In the genomic region with DNA sequence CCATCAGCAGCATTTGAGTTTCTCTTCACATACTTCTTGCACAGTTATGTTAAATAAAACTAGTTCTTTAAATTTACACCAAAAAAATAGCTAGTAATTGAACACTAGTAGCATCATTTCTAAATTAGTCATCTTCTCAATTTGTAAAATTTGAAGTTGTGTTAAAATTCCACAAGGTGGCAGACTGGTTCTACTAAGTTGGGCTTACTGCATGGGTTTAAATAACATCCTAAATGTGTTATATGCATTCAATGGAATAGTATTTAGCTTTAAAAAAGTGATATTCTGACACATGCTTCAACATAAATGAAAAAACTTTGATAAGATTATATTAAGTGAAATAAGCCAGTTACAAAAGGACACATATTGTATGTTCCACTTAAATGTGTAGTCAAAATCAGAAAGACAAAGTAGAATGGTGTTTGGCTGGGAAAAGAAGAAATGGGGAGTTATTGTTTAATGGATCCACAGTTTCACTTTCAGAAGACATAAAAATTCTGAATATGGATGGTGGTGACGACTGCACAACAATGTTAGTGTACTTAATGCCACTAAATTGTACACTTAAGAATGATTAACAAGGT, we compare ENCODE assay signal across 8 cellular contexts. TPM values are rescaled to one million over a fixed set of nuclear protein-coding genes. Genes with fewer than 3 reads are reported as not detected.
A peak's percentile ranks its signal among the peaks of the same experiment; 100 is the strongest.
DNase-seq lines count a peak whose midpoint lies in the region; ATAC-seq, FAIRE-seq and TF ChIP-seq lines count a peak whose summit lies in the region.

No MANE protein-coding gene starts in this region.

- no TSS peak for BruUV-seq in K562 (replicated peaks; lab: Mats Ljungman, UMichigan)

- no peaks in the 10 kb centered on the region for H3K79me2 ChIP-seq in K562 (ENCODE audit: control insufficient read depth, insufficient read depth, low read length)

- TF ChIP-seq POLR2A in K562 (conservative IDR thresholded peaks at IDR 0.05), result no peak

- H3K27ac ChIP-seq in K562 (ENCODE audit: extremely low read depth, low read depth, low read length) (no peak overlapping the region), kidney (ENCODE audit: low read depth in 2 of 2, low read length in 2 of 2) (no peak overlapping the region)

- DNase-seq in BJ (ENCODE audit: low read depth), result peak; percentile 18
- DNase-seq in NCI-H2227 treated with DMSO at 0.1 percent for 48 hours (lab: John Stamatoyannopoulos, UW), result peak; percentile 32
- DNase-seq in K562 (ENCODE audit: extremely low read depth in 1 of 4, low spot score in 3 of 4), result peak; percentile 41 to 74 (median 52)
- DNase-seq in kidney, result no peak
- DNase-seq in urothelium cell line (ENCODE audit: low spot score), result peak; percentile 11
- no peak for DNase-seq in stimulated activated CD4-positive, alpha-beta T cell treated with anti-CD3 and anti-CD28 coated beads, Interleukin-4, amount 100 ng/mL, for 4 hours

- no peaks in the 10 kb centered on the region for H4K20me1 ChIP-seq in K562 (replicated peaks; ENCODE audit: control insufficient read depth, insufficient read depth, low read length)

- CTCF ChIA-PET in BJ (lab: Yijun Ruan, JAX) (interaction anchor here (0.8 to 4.8 kb wide), 17 partner anchors 10 to 592 kb away, joined by 3 to 67 read pairs (median 4); no protein-coding TSS in a partner anchor), K562 (lab: Yijun Ruan, JAX; ENCODE audit: low intra/inter-chr PET ratio) (interaction anchor here (0.9 to 4.6 kb wide), 4 partner anchors 189 to 713 kb away, joined by 5 to 74 read pairs (median 8); no protein-coding TSS in a partner anchor)

- no peak for TF ChIP-seq EP300 in K562 (IDR thresholded peaks at IDR 0.05; ENCODE audit: low read length)

- H3K4me2 ChIP-seq in K562 (ENCODE audit: insufficient read depth, low read length), result no peak overlapping the region

- peak; percentile 50 for ATAC-seq in GM21619 (IDR thresholded peaks at IDR 0.05; ENCODE audit: unreplicated experiment)
- peak; percentile 67 for ATAC-seq in K562
- no peak for ATAC-seq in HG03025 (IDR thresholded peaks at IDR 0.05; ENCODE audit: low FRiP score, unreplicated experiment)

- H3K9me3 ChIP-seq in K562 (replicated peaks; ENCODE audit: control insufficient read depth, insufficient read depth, low read depth, low read length) (no peaks in the 10 kb centered on the region), kidney (ENCODE audit: control insufficient read depth in 1 of 2, low read length in 2 of 2) (no peaks in the 10 kb centered on the region)

- H3K4me3 ChIP-seq in BJ (ENCODE audit: low read depth, low read length) (no peak overlapping the region), K562 (no peak overlapping the region), kidney (ENCODE audit: low read length in 2 of 2) (no peak overlapping the region)

- no peaks in the 10 kb centered on the region; a peak in 1 of 5 replicates for H3K4me1 ChIP-seq in K562 (replicated peaks in 1 of 2; ENCODE audit: control insufficient read depth in 2 of 2, insufficient read depth in 2 of 2, low read length in 2 of 2)
- no peaks in the 10 kb centered on the region for H3K4me1 ChIP-seq in kidney (ENCODE audit: control insufficient read depth in 1 of 2, insufficient read depth in 1 of 2, low read depth in 1 of 2, low read length in 2 of 2)

- no peaks in the 10 kb centered on the region for H3K27me3 ChIP-seq in BJ (ENCODE audit: control insufficient read depth, insufficient read depth, low read length)
- peaks cover 5 to 8% of the 10 kb centered on the region in 2 experiments; a peak in 3 of 5 replicates for H3K27me3 ChIP-seq in K562 (ENCODE audit: control insufficient read depth in 2 of 2, insufficient read depth in 2 of 2, low read length in 2 of 2)

- no peak overlapping the region for H2AFZ ChIP-seq in K562 (ENCODE audit: low read depth, low read length)

- intact Hi-C loops in K562 (cut with micrococcal nuclease), result loop anchor here (1.0 to 5.0 kb wide), 6 partner anchors 79 to 661 kb away; no protein-coding TSS in a partner anchor
- intact Hi-C loops in kidney (cut with DNase I), result loop anchor here (10.0 kb wide), 1 partner anchor 189 kb away; no protein-coding TSS in a partner anchor

- whole genome bisulfite sequencing in K562 (ENCODE audit: insufficient coverage, low coverage, missing lambda C conversion rate), result 0% methylated on average over 1 of the region's 1 CpG

- H3K36me3 ChIP-seq in BJ (ENCODE audit: control insufficient read depth, insufficient read depth, low read length) (no peaks in the 10 kb centered on the region), K562 (ENCODE audit: control insufficient read depth, insufficient read depth, low read length) (no peaks in the 10 kb centered on the region), kidney (ENCODE audit: control insufficient read depth in 1 of 2, insufficient read depth in 2 of 2, low read length in 2 of 2) (no peaks in the 10 kb centered on the region)

- no peak overlapping the region for H3K9ac ChIP-seq in K562 (ENCODE audit: insufficient read depth in 1 of 2, low read depth in 2 of 2, low read length in 2 of 2)
- H3K9ac ChIP-seq in kidney (ENCODE audit: low read length in 2 of 2), result no peak overlapping the region

- H3K9me1 ChIP-seq in K562 (ENCODE audit: control insufficient read depth, insufficient read depth, low read length), result no peaks in the 10 kb centered on the region

- TF ChIP-seq CTCF in BJ (IDR thresholded peaks at IDR 0.05; ENCODE audit: insufficient read depth, low read depth, low read length) (peak; percentile 41), K562 (IDR thresholded peaks at IDR 0.05 in 2 of 3, conservative IDR thresholded peaks at IDR 0.05 in 1 of 3; ENCODE audit: insufficient read depth in 2 of 3, low read depth in 1 of 3, low read length in 3 of 3) (peak; percentile 38 to 88 (median 57); a peak in 3 of 6 replicates), kidney (IDR thresholded peaks at IDR 0.05; ENCODE audit: borderline replicate concordance, extremely low read depth, insufficient read depth) (peak; percentile 59)

- peak; percentile 89 to 95 for TF ChIP-seq RAD21 in K562 (CRISPR knock-in tag; conservative IDR thresholded peaks at IDR 0.05 in 1 of 2, IDR thresholded peaks at IDR 0.05 in 1 of 2)

- POLR2A ChIA-PET in BJ (lab: Charles Lee), result interaction anchor here (0.6 to 1.0 kb wide), 2 partner anchors 198 to 596 kb away, joined by 3 read pairs; no protein-coding TSS in a partner anchor
- POLR2A ChIA-PET in K562 (lab: Yijun Ruan, JAX), result interaction anchor here (0.6 kb wide), 1 partner anchor 10 kb away, joined by 5 read pairs; no protein-coding TSS in a partner anchor

- in situ Hi-C loops in K562 (cut with MboI), result loop anchor here (10.0 kb wide), 1 partner anchor 659 kb away; no protein-coding TSS in a partner anchor

- FAIRE-seq in K562 (lab: Jason Lieb, UNC) (peak; percentile 52), kidney (lab: Jason Lieb, UNC) (peak; percentile 98), urothelium cell line (lab: Jason Lieb, UNC) (no peak)

RNA-seq across cellular contexts. Expression of a gene that starts 28.7 kb away (rescaled TPM):
- polyA plus RNA-seq in BJ (2011; rRNA removed) (21.9 and 30.6 TPM in 2 replicates), K562 (2011; rRNA removed) (121 and 127 TPM in 2 replicates), K562 (2014; fragmentation: Illumina TruSeq; extraction: Trizol) (60.8 and 67.7 TPM in 2 replicates), K562 (2014; fragmentation: Nextera tagmentation; extraction: Ambion mirVana) (10 to 100 TPM; 30.2 to 36.7 TPM), K562 (2014; rRNA removed) (130 and 142 TPM in 2 replicates), kidney (ENCODE audit: insufficient read depth, low read depth, low replicate concordance) (25.9 TPM)
- 18.6 and 19.0 TPM in 2 replicates for polyA minus RNA-seq in BJ (2011; rRNA and poly(A)+ RNA removed)
- 113 and 316 TPM in 2 replicates for total RNA-seq in K562 (2011; cell fraction: chromatin; rRNA removed; ENCODE audit: low replicate concordance)
- total RNA-seq in K562 (2011; cell fraction: nucleolus; rRNA removed), result 99.9 and 122 TPM in 2 replicates
- 188 and 269 TPM in 2 replicates for total RNA-seq in K562 (2011; cell fraction: nucleoplasm; rRNA removed)
- total RNA-seq in K562 (2014; rRNA removed) (61.1 and 63.8 TPM in 2 replicates), K562 (2014; rRNA removed; fragmentation: Illumina TruSeq; extraction: Trizol) (69.3 and 74.5 TPM in 2 replicates), K562 (2015; rRNA removed; fragmentation: Illumina TruSeq; extraction: Trizol) (55.9 and 56.2 TPM in 2 replicates), K562 (2021) (65.0 and 66.0 TPM in 2 replicates), kidney (42.4 TPM)
- polyA plus RNA-seq in K562 (2011; cell fraction: cytosol; rRNA removed), result 16.1 and 37.4 TPM in 2 replicates
- 313 and 349 TPM in 2 replicates for polyA plus RNA-seq in K562 (2011; cell fraction: nucleus; rRNA removed)
- 55.8 and 60.0 TPM in 2 replicates for polyA plus RNA-seq in K562 (2012)
- 58.1 and 85.0 TPM in 2 replicates for polyA minus RNA-seq in K562 (2011; rRNA and poly(A)+ RNA removed)
- 22.3 and 29.2 TPM in 2 replicates for polyA minus RNA-seq in K562 (2011; cell fraction: cytosol; rRNA and poly(A)+ RNA removed)
- 128 and 197 TPM in 2 replicates for polyA minus RNA-seq in K562 (2011; cell fraction: nucleus; rRNA and poly(A)+ RNA removed)

RNA-seq across cellular contexts. Expression of a gene that starts 33.1 kb away (rescaled TPM):
- polyA plus RNA-seq in BJ (2011; rRNA removed), result 99.2 and 116 TPM in 2 replicates
- polyA minus RNA-seq in BJ (2011; rRNA and poly(A)+ RNA removed), result 49.6 and 71.9 TPM in 2 replicates
- 16.4 and 23.0 TPM in 2 replicates for total RNA-seq in K562 (2011; cell fraction: chromatin; rRNA removed; ENCODE audit: low replicate concordance)
- total RNA-seq in K562 (2011; cell fraction: nucleolus; rRNA removed), result 16.7 and 19.2 TPM in 2 replicates
- total RNA-seq in K562 (2011; cell fraction: nucleoplasm; rRNA removed), result 18.1 and 19.9 TPM in 2 replicates
- total RNA-seq in K562 (2014; rRNA removed), result 17.4 and 21.1 TPM in 2 replicates
- 19.9 and 20.9 TPM in 2 replicates for total RNA-seq in K562 (2014; rRNA removed; fragmentation: Illumina TruSeq; extraction: Trizol)
- total RNA-seq in K562 (2015; rRNA removed; fragmentation: Illumina TruSeq; extraction: Trizol), result 19.0 and 20.6 TPM in 2 replicates
- 13.2 and 14.0 TPM in 2 replicates for total RNA-seq in K562 (2021)
- 16.7 and 17.8 TPM in 2 replicates for polyA plus RNA-seq in K562 (2011; rRNA removed)
- 11.3 and 13.7 TPM in 2 replicates for polyA plus RNA-seq in K562 (2011; cell fraction: cytosol; rRNA removed)
- polyA plus RNA-seq in K562 (2011; cell fraction: nucleus; rRNA removed), result 14.2 and 16.8 TPM in 2 replicates
- polyA plus RNA-seq in K562 (2012), result 8.7 and 10.7 TPM in 2 replicates
- 22.1 and 23.8 TPM in 2 replicates for polyA plus RNA-seq in K562 (2014; fragmentation: Illumina TruSeq; extraction: Trizol)
- 1 to 10 TPM; 5.6 to 6.6 TPM for polyA plus RNA-seq in K562 (2014; fragmentation: Nextera tagmentation; extraction: Ambion mirVana)
- polyA plus RNA-seq in K562 (2014; rRNA removed), result 13.2 and 13.8 TPM in 2 replicates
- polyA minus RNA-seq in K562 (2011; rRNA and poly(A)+ RNA removed), result 26.3 and 34.2 TPM in 2 replicates
- polyA minus RNA-seq in K562 (2011; cell fraction: cytosol; rRNA and poly(A)+ RNA removed), result 5.0 and 5.6 TPM in 2 replicates
- polyA minus RNA-seq in K562 (2011; cell fraction: nucleus; rRNA and poly(A)+ RNA removed), result 7.3 and 11.8 TPM in 2 replicates
- total RNA-seq in kidney, result 44.7 TPM
- 27.3 TPM for polyA plus RNA-seq in kidney (ENCODE audit: insufficient read depth, low read depth, low replicate concordance)

RNA-seq across cellular contexts. Expression of a gene that starts 33.7 kb away (rescaled TPM):
- polyA plus RNA-seq in BJ (2011; rRNA removed) (83.1 and 125 TPM in 2 replicates), K562 (2011; rRNA removed) (188 and 192 TPM in 2 replicates), K562 (2014; fragmentation: Illumina TruSeq; extraction: Trizol) (87.4 and 96.0 TPM in 2 replicates), K562 (2014; fragmentation: Nextera tagmentation; extraction: Ambion mirVana) (100 to 1,000 TPM; 146 to 172 TPM), K562 (2014; rRNA removed) (84.0 and 94.8 TPM in 2 replicates), kidney (ENCODE audit: insufficient read depth, low read depth, low replicate concordance) (55.9 TPM)
- 89.3 and 130 TPM in 2 replicates for polyA minus RNA-seq in BJ (2011; rRNA and poly(A)+ RNA removed)
- total RNA-seq in K562 (2011; cell fraction: chromatin; rRNA removed; ENCODE audit: low replicate concordance), result 409 and 679 TPM in 2 replicates
- total RNA-seq in K562 (2011; cell fraction: nucleolus; rRNA removed), result 246 and 294 TPM in 2 replicates
- 383 and 472 TPM in 2 replicates for total RNA-seq in K562 (2011; cell fraction: nucleoplasm; rRNA removed)
- total RNA-seq in K562 (2014; rRNA removed) (156 and 158 TPM in 2 replicates), K562 (2014; rRNA removed; fragmentation: Illumina TruSeq; extraction: Trizol) (123 and 139 TPM in 2 replicates), K562 (2015; rRNA removed; fragmentation: Illumina TruSeq; extraction: Trizol) (72.8 and 76.8 TPM in 2 replicates), K562 (2021) (140 and 148 TPM in 2 replicates), kidney (74.0 TPM)
- polyA plus RNA-seq in K562 (2011; cell fraction: cytosol; rRNA removed), result 42.9 and 93.6 TPM in 2 replicates
- 181 and 221 TPM in 2 replicates for polyA plus RNA-seq in K562 (2011; cell fraction: nucleus; rRNA removed)
- 133 and 141 TPM in 2 replicates for polyA plus RNA-seq in K562 (2012)
- 262 and 352 TPM in 2 replicates for polyA minus RNA-seq in K562 (2011; rRNA and poly(A)+ RNA removed)
- polyA minus RNA-seq in K562 (2011; cell fraction: cytosol; rRNA and poly(A)+ RNA removed), result 73.4 and 77.3 TPM in 2 replicates
- 158 and 260 TPM in 2 replicates for polyA minus RNA-seq in K562 (2011; cell fraction: nucleus; rRNA and poly(A)+ RNA removed)

Comparison
In these comparisons a context has a peak if more than half of its experiments do, and no peak if none do; other contexts are left out.
1. DNase-seq: peak in BJ (single experiment), NCI-H2227 treated with DMSO at 0.1 percent for 48 hours (single experiment), K562 (4 of 4) and urothelium cell line (single experiment); none in kidney (single experiment) and stimulated activated CD4-positive, alpha-beta T cell treated with anti-CD3 and anti-CD28 coated beads, Interleukin-4, amount 100 ng/mL, for 4 hours (0 of 2).
2. Peak in every context shown above with its lines, with median percentiles within 50 percentile points of each other: CTCF ChIP-seq.